In genomic region chr2:85355521-85355920, GRCh38 we compare ENCODE assay signal across 8 cellular contexts. TPM values are rescaled to one million over a fixed set of nuclear protein-coding genes. Genes with fewer than 3 reads are reported as not detected.
DNase-seq lines count a peak whose midpoint lies in the region; ATAC-seq, FAIRE-seq and TF ChIP-seq lines count a peak whose summit lies in the region.

No MANE protein-coding gene starts in this region.

- dilution Hi-C loops in keratinocyte (cut with MboI; ENCODE audit: extremely low pct_ligation_motif_present, low sequenced_read_pairs), result no loop called here

- H3K79me2 ChIP-seq in keratinocyte (ENCODE audit: control insufficient read depth, insufficient read depth, low read length), result peaks cover 46% of the 10 kb centered on the region

- H3K4me3 ChIP-seq in keratinocyte (ENCODE audit: control insufficient read depth in 2 of 3, extremely low read depth in 1 of 3, insufficient read depth in 2 of 3, low read depth in 1 of 3, low read length in 3 of 3) (peak overlapping the region; percentile 68 to 99 (median 80)), thoracic aorta (peak overlapping the region; percentile 80)

- peak overlapping the region; percentile 99 for H2AFZ ChIP-seq in keratinocyte (ENCODE audit: control insufficient read depth, low read length)

- H3K36me3 ChIP-seq in keratinocyte (ENCODE audit: control insufficient read depth in 2 of 2, extremely low read depth in 1 of 2, insufficient read depth in 2 of 2, low read length in 2 of 2) (peaks cover 15 to 20% of the 10 kb centered on the region in 2 experiments), thoracic aorta (peaks cover 8% of the 10 kb centered on the region)

- no peaks in the 10 kb centered on the region for H3K9me1 ChIP-seq in keratinocyte (ENCODE audit: control insufficient read depth, extremely low read depth, insufficient read depth, low read length)

- peak overlapping the region; percentile 94 for H3K4me3 Mint-ChIP-seq in activated CD4-positive, alpha-beta T cell treated with anti-CD3 and anti-CD28 coated beads, Interleukin-2, amount 10 ng/mL, durations not matched to agents 24 days and 14 days
- peak overlapping the region; percentile 100 for H3K4me3 Mint-ChIP-seq in activated naive CD8-positive, alpha-beta T cell

- peak overlapping the region; percentile 94 for H3K27ac Mint-ChIP-seq in activated CD4-positive, alpha-beta T cell treated with anti-CD3 and anti-CD28 coated beads, Interleukin-2, amount 10 ng/mL, durations not matched to agents 24 days and 14 days
- no peak overlapping the region for H3K27ac Mint-ChIP-seq in activated naive CD8-positive, alpha-beta T cell

- peaks cover 26% of the 10 kb centered on the region for H3K4me1 Mint-ChIP-seq in activated CD4-positive, alpha-beta T cell treated with anti-CD3 and anti-CD28 coated beads, Interleukin-2, amount 10 ng/mL, durations not matched to agents 24 days and 14 days
- peaks cover 50% of the 10 kb centered on the region for H3K4me1 Mint-ChIP-seq in activated naive CD8-positive, alpha-beta T cell (ENCODE audit: low read depth)

- H3K27ac ChIP-seq in keratinocyte (ENCODE audit: control insufficient read depth, insufficient read depth, low read length) (peak overlapping the region; percentile 94), thoracic aorta (no peak overlapping the region)

- peak overlapping the region; percentile 98 for H3K9ac ChIP-seq in keratinocyte (ENCODE audit: control insufficient read depth, extremely low read depth, insufficient read depth, low read length)

- intact Hi-C loops in activated CD4-positive, alpha-beta T cell treated with anti-CD3 and anti-CD28 coated beads, Interleukin-2, amount 10 ng/mL, durations not matched to agents 24 days and 14 days (cut with micrococcal nuclease), result no loop called here

- H3K4me1 ChIP-seq in keratinocyte (ENCODE audit: control insufficient read depth, extremely low read depth, insufficient read depth, low read length) (peaks cover 26% of the 10 kb centered on the region), thoracic aorta (ENCODE audit: control insufficient read depth in 1 of 2, low read depth in 2 of 2) (peaks cover 13 to 40% of the 10 kb centered on the region in 2 donors)

- no peaks in the 10 kb centered on the region for H3K9me3 ChIP-seq in keratinocyte (ENCODE audit: control insufficient read depth, low read depth, low read length)
- H3K9me3 ChIP-seq in thoracic aorta, result no peaks in the 10 kb centered on the region

- H3K27me3 Mint-ChIP-seq in activated CD4-positive, alpha-beta T cell treated with anti-CD3 and anti-CD28 coated beads, Interleukin-2, amount 10 ng/mL, durations not matched to agents 24 days and 14 days, result no peaks in the 10 kb centered on the region
- H3K27me3 Mint-ChIP-seq in activated naive CD8-positive, alpha-beta T cell, result no peaks in the 10 kb centered on the region

- TF ChIP-seq CTCF in keratinocyte (optimal IDR thresholded peaks at IDR 0.05 in 1 of 3, IDR thresholded peaks at IDR 0.05 in 1 of 3, conservative IDR thresholded peaks at IDR 0.05 in 1 of 3; ENCODE audit: extremely low read depth in 1 of 3, insufficient read depth in 2 of 3, low read length in 3 of 3), result no peak
- no peak for TF ChIP-seq CTCF in thoracic aorta (IDR thresholded peaks at IDR 0.05)

- no peak for DNase-seq in activated CD4-positive, alpha-beta T cell treated with anti-CD3 and anti-CD28 coated beads, Interleukin-2, amount 10 ng/mL, durations not matched to agents 24 days and 14 days
- no peak for DNase-seq in activated CD4-positive, alpha-beta T cell treated with anti-CD3 and anti-CD28 coated beads for 48 hours
- DNase-seq in keratinocyte (ENCODE audit: low read depth, low spot score) (no peak), thoracic aorta (ENCODE audit: low spot score) (no peak), DMS153 (lab: John Stamatoyannopoulos, UW) (no peak)

- H3K4me2 ChIP-seq in keratinocyte (ENCODE audit: control insufficient read depth, extremely low read depth, insufficient read depth, low read depth, low read length), result peak overlapping the region; percentile 93

- H3K27me3 ChIP-seq in keratinocyte (ENCODE audit: control insufficient read depth, extremely low read depth, insufficient read depth, low read length), result no peaks in the 10 kb centered on the region
- no peaks in the 10 kb centered on the region for H3K27me3 ChIP-seq in thoracic aorta (replicated peaks; ENCODE audit: insufficient read depth)

- no peaks in the 10 kb centered on the region for H4K20me1 ChIP-seq in keratinocyte (ENCODE audit: control insufficient read depth, extremely low read depth, insufficient read depth, low read length)

- no peaks in the 10 kb centered on the region for H3K9me3 Mint-ChIP-seq in activated CD4-positive, alpha-beta T cell treated with anti-CD3 and anti-CD28 coated beads, Interleukin-2, amount 10 ng/mL, durations not matched to agents 24 days and 14 days
- H3K9me3 Mint-ChIP-seq in activated naive CD8-positive, alpha-beta T cell (ENCODE audit: low read depth), result no peaks in the 10 kb centered on the region

- FAIRE-seq in keratinocyte (lab: Jason Lieb, UNC), result no peak

- peaks cover 30% of the 10 kb centered on the region for H3K36me3 Mint-ChIP-seq in activated CD4-positive, alpha-beta T cell treated with anti-CD3 and anti-CD28 coated beads, Interleukin-2, amount 10 ng/mL, durations not matched to agents 24 days and 14 days (ENCODE audit: low read depth)
- peaks cover 13% of the 10 kb centered on the region for H3K36me3 Mint-ChIP-seq in activated naive CD8-positive, alpha-beta T cell

- ATAC-seq in thoracic aorta (ENCODE audit: insufficient number of reproducible peaks, low FRiP score, low read depth) (no peak), HG02798 (IDR thresholded peaks at IDR 0.05; ENCODE audit: poor library complexity, unreplicated experiment) (no peak), GM21367 (IDR thresholded peaks at IDR 0.05; ENCODE audit: unreplicated experiment) (no peak)

RNA-seq across cellular contexts. Expression of gene ELMOD3, which starts 1.0 kb away (rescaled TPM):
- total RNA-seq in activated CD4-positive, alpha-beta T cell treated with anti-CD3 and anti-CD28 coated beads, Interleukin-2, amount 10 ng/mL, durations not matched to agents 24 days and 14 days, result 16.7 and 18.2 TPM in 2 replicates
- polyA plus RNA-seq in keratinocyte, result 17.8 to 31.0 TPM (median 20.1 TPM) in 3 replicates
- 6.4 TPM for polyA plus RNA-seq in keratinocyte (2011; ENCODE audit: low read depth)
- polyA plus RNA-seq in keratinocyte (2011; cell fraction: cytosol; rRNA removed), result 18.2 TPM in 2 replicates
- 55.2 and 66.3 TPM in 2 replicates for polyA plus RNA-seq in keratinocyte (2011; cell fraction: nucleus; rRNA removed)
- polyA plus RNA-seq in keratinocyte (2012; ENCODE audit: low replicate concordance), result 10.7 and 13.9 TPM in 2 replicates
- 15.8 to 28.0 TPM (median 23.0 TPM) in 3 replicates for polyA minus RNA-seq in keratinocyte
- 9.8 TPM for polyA minus RNA-seq in keratinocyte (2011; cell fraction: cytosol; rRNA and poly(A)+ RNA removed)
- 11.7 and 20.0 TPM in 2 replicates for polyA minus RNA-seq in keratinocyte (2011; cell fraction: nucleus; rRNA and poly(A)+ RNA removed)
- total RNA-seq in thoracic aorta, result 10 to 100 TPM; 21.4 to 38.7 TPM

RNA-seq across cellular contexts. Expression of gene RETSAT, which starts 1.2 kb away (rescaled TPM):
- total RNA-seq in activated CD4-positive, alpha-beta T cell treated with anti-CD3 and anti-CD28 coated beads, Interleukin-2, amount 10 ng/mL, durations not matched to agents 24 days and 14 days, result 21.0 and 25.0 TPM in 2 replicates
- polyA plus RNA-seq in keratinocyte, result 74.0 to 98.8 TPM (median 74.8 TPM) in 3 replicates
- polyA plus RNA-seq in keratinocyte (2011; ENCODE audit: low read depth), result 20.0 TPM
- 42.6 and 47.0 TPM in 2 replicates for polyA plus RNA-seq in keratinocyte (2011; cell fraction: cytosol; rRNA removed)
- 199 and 213 TPM in 2 replicates for polyA plus RNA-seq in keratinocyte (2011; cell fraction: nucleus; rRNA removed)
- polyA plus RNA-seq in keratinocyte (2012; ENCODE audit: low replicate concordance), result 65.0 and 67.0 TPM in 2 replicates
- 83.1 to 180 TPM (median 126 TPM) in 3 replicates for polyA minus RNA-seq in keratinocyte
- 61.2 TPM for polyA minus RNA-seq in keratinocyte (2011; cell fraction: cytosol; rRNA and poly(A)+ RNA removed)
- polyA minus RNA-seq in keratinocyte (2011; cell fraction: nucleus; rRNA and poly(A)+ RNA removed), result 145 and 178 TPM in 2 replicates
- total RNA-seq in thoracic aorta, result 10 to 100 TPM; 37.4 to 44.3 TPM

RNA-seq across cellular contexts. Expression of gene TGOLN2, which starts 27.7 kb away (rescaled TPM):
- total RNA-seq in activated CD4-positive, alpha-beta T cell treated with anti-CD3 and anti-CD28 coated beads, Interleukin-2, amount 10 ng/mL, durations not matched to agents 24 days and 14 days, result 89.6 and 94.1 TPM in 2 replicates
- 35.4 to 46.9 TPM (median 43.3 TPM) in 3 replicates for polyA plus RNA-seq in keratinocyte
- polyA plus RNA-seq in keratinocyte (2011; ENCODE audit: low read depth), result 9.8 TPM
- 16.9 and 22.4 TPM in 2 replicates for polyA plus RNA-seq in keratinocyte (2011; cell fraction: cytosol; rRNA removed)
- polyA plus RNA-seq in keratinocyte (2011; cell fraction: nucleus; rRNA removed), result 87.5 and 99.4 TPM in 2 replicates
- 16.7 and 36.0 TPM in 2 replicates for polyA plus RNA-seq in keratinocyte (2012; ENCODE audit: low replicate concordance)
- polyA minus RNA-seq in keratinocyte, result 28.3 to 43.4 TPM (median 33.0 TPM) in 3 replicates
- polyA minus RNA-seq in keratinocyte (2011; cell fraction: cytosol; rRNA and poly(A)+ RNA removed), result 33.8 TPM
- 47.8 and 76.7 TPM in 2 replicates for polyA minus RNA-seq in keratinocyte (2011; cell fraction: nucleus; rRNA and poly(A)+ RNA removed)
- 100 to 1,000 TPM; 152 to 175 TPM for total RNA-seq in thoracic aorta

RNA-seq across cellular contexts. Expression of gene CAPG, which starts 54.6 kb away (rescaled TPM):
- total RNA-seq in activated CD4-positive, alpha-beta T cell treated with anti-CD3 and anti-CD28 coated beads, Interleukin-2, amount 10 ng/mL, durations not matched to agents 24 days and 14 days, result 51.6 and 63.6 TPM in 2 replicates
- 466 to 683 TPM (median 503 TPM) in 3 replicates for polyA plus RNA-seq in keratinocyte
- polyA plus RNA-seq in keratinocyte (2011; ENCODE audit: low read depth), result 123 TPM
- polyA plus RNA-seq in keratinocyte (2011; cell fraction: cytosol; rRNA removed), result 321 and 549 TPM in 2 replicates
- 232 and 338 TPM in 2 replicates for polyA plus RNA-seq in keratinocyte (2011; cell fraction: nucleus; rRNA removed)
- 352 and 538 TPM in 2 replicates for polyA plus RNA-seq in keratinocyte (2012; ENCODE audit: low replicate concordance)
- polyA minus RNA-seq in keratinocyte, result 216 to 344 TPM (median 339 TPM) in 3 replicates
- 273 TPM for polyA minus RNA-seq in keratinocyte (2011; cell fraction: cytosol; rRNA and poly(A)+ RNA removed)
- polyA minus RNA-seq in keratinocyte (2011; cell fraction: nucleus; rRNA and poly(A)+ RNA removed), result 94.0 and 95.3 TPM in 2 replicates
- total RNA-seq in thoracic aorta, result 10 to 100 TPM; 47.1 to 56.9 TPM
